ENCODE assay signal across 8 cellular contexts in the genomic region with DNA sequence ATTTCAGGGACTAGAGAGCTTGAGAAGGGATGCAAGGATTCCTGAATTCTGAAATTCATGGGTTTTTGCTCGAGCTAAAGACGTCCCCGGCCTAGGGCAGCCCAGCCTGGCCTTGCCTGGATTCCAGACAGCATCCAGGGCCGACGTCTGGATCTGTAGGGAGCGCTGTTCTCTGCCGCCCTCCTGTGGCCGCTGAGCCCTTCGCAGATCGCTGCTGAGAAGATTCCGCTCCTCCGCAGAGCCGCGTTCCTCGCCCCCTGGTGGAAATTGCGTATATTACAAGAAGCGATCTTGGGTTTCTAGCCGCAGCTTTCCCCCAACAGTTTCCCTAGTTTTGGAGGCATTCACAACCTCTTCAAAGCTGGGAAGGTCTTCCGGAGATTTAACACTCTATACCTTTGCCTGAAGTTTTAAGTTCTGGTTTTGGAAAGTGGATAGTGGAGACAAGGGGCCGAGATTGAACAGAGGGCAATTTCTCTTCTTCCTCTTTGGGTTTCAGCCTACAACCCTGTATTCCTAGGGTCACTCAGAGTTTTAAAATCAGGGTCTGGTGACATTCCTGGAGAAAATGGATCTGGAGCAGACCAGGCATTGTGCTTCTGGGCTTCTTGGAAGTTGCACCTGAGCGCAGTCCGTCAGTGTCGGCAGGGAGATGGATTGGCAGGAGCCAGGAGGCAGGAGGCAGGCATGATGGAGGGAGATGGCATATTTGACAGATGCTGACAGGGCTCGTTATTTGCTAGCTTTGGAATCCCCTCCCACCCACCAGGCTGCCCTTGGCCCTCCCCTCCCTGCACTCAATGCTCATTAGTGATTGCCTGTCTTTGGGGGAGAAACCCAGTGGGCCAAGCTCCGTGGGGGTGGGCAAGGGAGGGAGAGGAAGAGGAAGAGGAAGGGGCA. TPM values are rescaled to one million over a fixed set of nuclear protein-coding genes. Genes with fewer than 3 reads are reported as not detected.
A peak's percentile ranks its signal among the peaks of the same experiment; 100 is the strongest.
DNase-seq lines count a peak whose midpoint lies in the region; ATAC-seq and TF ChIP-seq lines count a peak whose summit lies in the region.

No MANE protein-coding gene starts in this region.

- H3K4me1 Mint-ChIP-seq in activated CD4-positive, alpha-beta memory T cell treated with anti-CD3 and anti-CD28 coated beads, Interleukin-2, amount 10 ng/mL, durations not matched to agents 7 days and 5 days: peaks cover 14% of the 10 kb centered on the region

- H3K27me3 ChIP-seq in HL-60 (ENCODE audit: insufficient read depth, poor library complexity, severe bottlenecking) (peaks cover 38% of the 10 kb centered on the region), lower lobe of right lung (ENCODE audit: low read depth) (peaks cover 81% of the 10 kb centered on the region)

- TF ChIP-seq CTCF in HL-60 (IDR thresholded peaks at IDR 0.05; ENCODE audit: insufficient read depth, low read length): peak; percentile 98
- peak; percentile 100 for TF ChIP-seq CTCF in lower lobe of right lung (IDR thresholded peaks at IDR 0.05)

- CTCF ChIA-PET in activated CD4-positive, alpha-beta memory T cell treated with anti-CD3 and anti-CD28 coated beads, Interleukin-2, amount 10 ng/mL, durations not matched to agents 7 days and 5 days (lab: Charles Lee): interaction anchor here (0.6 to 6.3 kb wide), 32 partner anchors 9 to 750 kb away, joined by 3 to 154 read pairs (median 4); a partner anchor contains a TSS

- POLR2A ChIA-PET in activated CD4-positive, alpha-beta memory T cell treated with anti-CD3 and anti-CD28 coated beads, Interleukin-2, amount 10 ng/mL, durations not matched to agents 7 days and 5 days (lab: Charles Lee): interaction anchor here (1.4 to 1.7 kb wide), 4 partner anchors 9 to 45 kb away, joined by 3 to 6 read pairs (median 4); no protein-coding TSS in a partner anchor

- no peak overlapping the region for H3K27ac Mint-ChIP-seq in activated CD4-positive, alpha-beta memory T cell treated with anti-CD3 and anti-CD28 coated beads, Interleukin-2, amount 10 ng/mL, durations not matched to agents 7 days and 5 days

- no peak overlapping the region for H3K27ac ChIP-seq in HL-60 (replicated peaks)
- no peak overlapping the region for H3K27ac ChIP-seq in lower lobe of right lung

- H3K4me1 ChIP-seq in lower lobe of right lung: peaks cover 26% of the 10 kb centered on the region

- DNase-seq in DMS79 treated with DMSO at 0.1 percent for 48 hours (lab: John Stamatoyannopoulos, UW) (peak; percentile 58), HL-60 (ENCODE audit: low read depth in 1 of 2, low spot score in 1 of 2) (peak; percentile 64 to 85), NCI-H82 (lab: John Stamatoyannopoulos, UW) (peak; percentile 95), dermis blood vessel endothelial cell (peak; percentile 95), lower lobe of right lung (peak; percentile 94)
- DNase-seq in activated CD4-positive, alpha-beta memory T cell treated with anti-CD3 and anti-CD28 coated beads, Interleukin-2, amount 10 ng/mL, durations not matched to agents 7 days and 5 days: peak; percentile 88
- peak; percentile 72 to 85 (median 76) for DNase-seq in stimulated activated CD4-positive, alpha-beta T cell treated with anti-CD3 and anti-CD28 coated beads, TNF-alpha, amount 100 ng/mL, for 24 hours (ENCODE audit: low read depth in 3 of 3)

- no peak overlapping the region for H3K4me3 Mint-ChIP-seq in activated CD4-positive, alpha-beta memory T cell treated with anti-CD3 and anti-CD28 coated beads, Interleukin-2, amount 10 ng/mL, durations not matched to agents 7 days and 5 days

- no peaks in the 10 kb centered on the region for H3K36me3 ChIP-seq in lower lobe of right lung

- H3K27me3 Mint-ChIP-seq in activated CD4-positive, alpha-beta memory T cell treated with anti-CD3 and anti-CD28 coated beads, Interleukin-2, amount 10 ng/mL, durations not matched to agents 7 days and 5 days: peaks cover 38% of the 10 kb centered on the region

- intact Hi-C loops in lower lobe of right lung (cut with DNase I): loop anchor here (5.0 kb wide), 1 partner anchor 45 kb away; no protein-coding TSS in a partner anchor

- H3K4me3 ChIP-seq in HL-60 (replicated peaks; ENCODE audit: insufficient read depth, low read length) (no peak overlapping the region), lower lobe of right lung (no peak overlapping the region)

- no peaks in the 10 kb centered on the region for H3K9me3 ChIP-seq in lower lobe of right lung

- peak; percentile 88 to 93 for ATAC-seq in lower lobe of right lung
- ATAC-seq in HG02759 (IDR thresholded peaks at IDR 0.05; ENCODE audit: unreplicated experiment): no peak

- H3K9me3 Mint-ChIP-seq in activated CD4-positive, alpha-beta memory T cell treated with anti-CD3 and anti-CD28 coated beads, Interleukin-2, amount 10 ng/mL, durations not matched to agents 7 days and 5 days: no peaks in the 10 kb centered on the region

- no peaks in the 10 kb centered on the region for H3K36me3 Mint-ChIP-seq in activated CD4-positive, alpha-beta memory T cell treated with anti-CD3 and anti-CD28 coated beads, Interleukin-2, amount 10 ng/mL, durations not matched to agents 7 days and 5 days (ENCODE audit: low read depth)

RNA-seq across cellular contexts. Expression of a gene that starts 4.9 kb away (rescaled TPM):
- not detected for total RNA-seq in activated CD4-positive, alpha-beta memory T cell treated with anti-CD3 and anti-CD28 coated beads, Interleukin-2, amount 10 ng/mL, durations not matched to agents 7 days and 5 days
- total RNA-seq in dermis blood vessel endothelial cell: not detected in 2 replicates
- not detected for total RNA-seq in lower lobe of right lung

RNA-seq across cellular contexts. Expression of a gene that starts 19.6 kb away (rescaled TPM):
- total RNA-seq in activated CD4-positive, alpha-beta memory T cell treated with anti-CD3 and anti-CD28 coated beads, Interleukin-2, amount 10 ng/mL, durations not matched to agents 7 days and 5 days: 10 to 100 TPM; 80.5 to 83.0 TPM
- total RNA-seq in dermis blood vessel endothelial cell (87.6 and 98.4 TPM in 2 replicates), lower lobe of right lung (212 TPM)
